ENCODE assay signal across 10 cellular contexts in the genomic region with DNA sequence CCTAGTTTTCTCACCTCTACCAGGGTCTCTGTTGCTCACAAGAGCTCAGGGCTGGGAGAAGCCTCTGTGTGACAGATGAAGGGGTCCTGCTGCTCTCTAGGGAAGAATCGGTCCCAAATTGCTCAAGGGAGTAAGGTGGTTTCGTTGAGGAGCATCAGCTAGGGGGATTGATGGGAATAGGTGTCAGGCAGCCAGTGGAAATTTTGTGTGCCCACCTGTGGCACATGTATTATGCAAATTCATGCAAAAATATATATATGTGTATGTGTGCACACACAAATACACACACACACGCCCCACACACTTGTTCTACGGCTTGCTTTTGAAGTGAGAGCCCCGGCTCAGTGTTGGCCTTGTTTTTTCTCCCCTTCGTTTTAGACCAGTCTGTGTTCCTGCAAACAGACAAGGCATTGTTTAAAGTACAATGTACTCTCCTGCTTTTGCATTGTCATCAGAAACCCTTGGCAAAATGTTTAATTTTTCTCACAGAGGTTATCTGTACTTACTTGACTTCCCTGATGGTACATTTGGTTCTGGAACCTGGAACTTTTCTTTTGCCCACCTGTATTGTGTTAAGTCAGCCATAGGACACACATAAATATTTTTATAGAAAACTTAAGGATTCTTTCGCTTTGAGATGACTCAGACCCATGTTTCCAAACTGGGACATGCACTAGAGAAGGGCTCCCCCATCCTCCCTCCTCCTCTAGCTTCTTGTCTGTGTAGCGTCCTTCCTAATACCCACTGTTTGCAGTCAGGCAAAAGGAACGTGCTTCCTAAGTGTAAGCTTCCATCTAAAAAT. TPM values are rescaled to one million over a fixed set of nuclear protein-coding genes. Genes with fewer than 3 reads are reported as not detected.
DNase-seq lines count a peak whose midpoint lies in the region; ATAC-seq and TF ChIP-seq lines count a peak whose summit lies in the region.
"Had no signal": no experiment of that assay in that cellular context is flagged by ENCODE, and none has a peak within 500 bp of the region (broad histone marks: within the 10 kb centered on the region; RNA-seq: fewer than 3 reads in every experiment).

No MANE protein-coding gene starts in this region.

- H3K27me3 ChIP-seq in ACC112 (ENCODE audit: insufficient read depth, low read length) (no peaks in the 10 kb centered on the region), PC-3 (ENCODE audit: low read length) (no peaks in the 10 kb centered on the region), esophagus (ENCODE audit: control insufficient read depth in 1 of 2, insufficient read depth in 2 of 2, low read length in 2 of 2) (no peaks in the 10 kb centered on the region)

- H3K27ac ChIP-seq in ACC112 (ENCODE audit: low read depth, low read length) (peak overlapping the region; percentile 89), PC-3 (ENCODE audit: low read length) (peak overlapping the region; percentile 12; the same call in 1 of the 2 replicates), esophagus (ENCODE audit: low read depth in 2 of 2, low read length in 1 of 2) (peak overlapping the region; percentile 80 to 86)

- no peaks in the 10 kb centered on the region for H3K9me2 ChIP-seq in PC-3 (replicated peaks; ENCODE audit: low read length)

- peaks cover 92% of the 10 kb centered on the region for H3K4me1 Mint-ChIP-seq in nephron progenitor cell

- DNase-seq in PC-3 (peak; percentile 56), nephron progenitor cell (no peak), DMS 273 (lab: John Stamatoyannopoulos, UW; ENCODE audit: unreplicated experiment) (no peak), SIG-M5 (lab: John Stamatoyannopoulos, UW) (no peak)
- DNase-seq in effector CD8-positive, alpha-beta T cell (lab: John Stamatoyannopoulos, UW), result no peak
- no peak for DNase-seq in NK-92 treated with Interleukin-12 subunit alpha and Interleukin-12 subunit beta, amount 100 ng/mL, for 24 hours (lab: John Stamatoyannopoulos, UW)
- DNase-seq: activated CD4-positive, alpha-beta T cell treated with anti-CD3 and anti-CD28 coated beads, Interleukin-2, amount 50 U/mL, for 4 hours; NCI-H1417 had no signal

- H3K27ac Mint-ChIP-seq in nephron progenitor cell, result peak overlapping the region; percentile 62

- no peaks in the 10 kb centered on the region for H3F3A ChIP-seq in PC-3 (ENCODE audit: low read length, unreplicated experiment)

- peak; percentile 85 for ATAC-seq in PC-3

- peaks cover under 1% of the 10 kb centered on the region for H3K36me3 Mint-ChIP-seq in nephron progenitor cell (ENCODE audit: low read depth)

- no TSS peak for BruUV-seq in PC-3 (replicated peaks; lab: Mats Ljungman, UMichigan)

- peaks cover 86% of the 10 kb centered on the region for H3K4me1 ChIP-seq in ACC112 (ENCODE audit: control insufficient read depth, insufficient read depth, low read length, unreplicated experiment)
- H3K4me1 ChIP-seq in PC-3 (ENCODE audit: insufficient read depth, low read length), result peaks cover 28% of the 10 kb centered on the region
- H3K4me1 ChIP-seq in esophagus (ENCODE audit: control insufficient read depth in 2 of 2, insufficient read depth in 2 of 2, low read length in 1 of 2), result peaks cover 9 to 23% of the 10 kb centered on the region in 2 donors

- H3K36me3 ChIP-seq in ACC112 (ENCODE audit: insufficient read depth, low read length), result no peaks in the 10 kb centered on the region
- no peaks in the 10 kb centered on the region for H3K36me3 ChIP-seq in PC-3 (ENCODE audit: low read depth, low read length)
- no peaks in the 10 kb centered on the region for H3K36me3 ChIP-seq in esophagus (ENCODE audit: control insufficient read depth in 2 of 2, insufficient read depth in 2 of 2, low read length in 1 of 2)

- no peaks in the 10 kb centered on the region for H3K9me3 Mint-ChIP-seq in nephron progenitor cell

- H2AFZ ChIP-seq in ACC112 (ENCODE audit: low read length, unreplicated experiment) (no peak overlapping the region), PC-3 (ENCODE audit: low read length) (no peak overlapping the region)

- H4K20me1 ChIP-seq in PC-3 (ENCODE audit: low read length), result peaks cover 21% of the 10 kb centered on the region; the same call in 1 of the 2 replicates

- no peak overlapping the region for H3K4me3 Mint-ChIP-seq in nephron progenitor cell

- POLR2A ChIA-PET in PC-3 (lab: Charles Lee; ENCODE audit: unreplicated experiment), result interaction anchor here (0.6 kb wide), 1 partner anchor 23 kb away, joined by 4 read pairs; no protein-coding TSS in a partner anchor

- no peaks in the 10 kb centered on the region for H3K9me3 ChIP-seq in PC-3 (ENCODE audit: low read length)
- no peaks in the 10 kb centered on the region for H3K9me3 ChIP-seq in esophagus (ENCODE audit: control insufficient read depth in 2 of 2, insufficient read depth in 1 of 2, low read depth in 1 of 2, low read length in 1 of 2)

- intact Hi-C loops in PC-3 (cut with micrococcal nuclease), result no loop called here

- 0 out of 2 replicates have a peak overlapping the region, but pooled peaks have one; percentile 48 for H3K4me3 ChIP-seq in ACC112 (ENCODE audit: low read depth, low read length)
- no peak overlapping the region for H3K4me3 ChIP-seq in PC-3 (ENCODE audit: low read length)
- no peak overlapping the region for H3K4me3 ChIP-seq in esophagus (ENCODE audit: low read depth in 1 of 2, low read length in 2 of 2)

- no peak for TF ChIP-seq CTCF in PC-3 (conservative IDR thresholded peaks at IDR 0.05; ENCODE audit: low read depth, low read length)
- no peak for TF ChIP-seq CTCF in nephron progenitor cell (IDR thresholded peaks at IDR 0.05)

- CTCF ChIA-PET in PC-3 (lab: Charles Lee), result no interaction called here

- H3K79me2 ChIP-seq in ACC112 (ENCODE audit: control insufficient read depth, insufficient read depth, low read length, unreplicated experiment), result peaks cover 92% of the 10 kb centered on the region
- peaks cover 97% of the 10 kb centered on the region for H3K79me2 ChIP-seq in PC-3 (ENCODE audit: low read length)

- no peak overlapping the region for H3K9ac ChIP-seq in PC-3 (ENCODE audit: low read length)

- H3K4me2 ChIP-seq in PC-3 (ENCODE audit: low read length), result peak overlapping the region; percentile 48

- 49 to 56% methylated on average over 9 of the region's 9 CpGs for WGBS in esophagus, 2 donors

- H3K27me3 Mint-ChIP-seq in nephron progenitor cell (ENCODE audit: low read depth, poor library complexity), result no peaks in the 10 kb centered on the region

RNA-seq across cellular contexts. Expression of a gene that starts 26.7 kb away (rescaled TPM):
- total RNA-seq in PC-3 (2014; rRNA removed), result 12.8 and 19.9 TPM in 2 replicates
- 10 to 100 TPM in 1 of 2 donors, 1 to 10 TPM in 1; 9.6 to 15.3 TPM for polyA plus RNA-seq in esophagus

Comparison
In these comparisons a context has a peak if more than half of its experiments do, and no peak if none do; other contexts are left out.
1. H3K27ac ChIP-seq: peak in every context shown above with its lines; median percentile 89 in ACC112; 83 in esophagus; 12 in PC-3.